In genomic region chr9:104882574-104882973, GRCh38 we compare ENCODE assay signal across 2 cellular contexts.
TF ChIP-seq lines count a peak whose summit lies in the region.

No MANE protein-coding gene starts in this region.

TF ChIP-seq in HEK293, 187 proteins besides CTCF, POLR2A, EP300 and RAD21:
- TF ChIP-seq ZNF530 (tag by site-specific recombination; IDR thresholded peaks at IDR 0.05; ENCODE audit: low read depth) = no peak
- TF ChIP-seq PRDM1 (tag by site-specific recombination; IDR thresholded peaks at IDR 0.05) = peak; percentile 72; the same call in 1 of the 2 replicates
- peak; percentile 35; the same call in 1 of the 2 replicates for TF ChIP-seq GLIS1 (tag by site-specific recombination; IDR thresholded peaks at IDR 0.05)

TF ChIP-seq in H1, 55 proteins besides CTCF, POLR2A, EP300 and RAD21 (continued from another document):
- TF ChIP-seq ZNF274 (IDR thresholded peaks at IDR 0.05; ENCODE audit: borderline replicate concordance, extremely low read depth, low read length) (no peak), SIX5 (IDR thresholded peaks at IDR 0.05; ENCODE audit: low read depth, low read length) (no peak), HDAC2 (IDR thresholded peaks at IDR 0.05; ENCODE audit: borderline replicate concordance in 1 of 2, low read depth in 2 of 2, low read length in 2 of 2) (no peak), BCL11A (IDR thresholded peaks at IDR 0.05; ENCODE audit: low read depth in 2 of 2, low read length in 2 of 2) (no peak)
TF ChIP-seq in H1: peak in this region for 0.
